Comparison of ENCODE assay signal across 21 cellular contexts in the genomic region with DNA sequence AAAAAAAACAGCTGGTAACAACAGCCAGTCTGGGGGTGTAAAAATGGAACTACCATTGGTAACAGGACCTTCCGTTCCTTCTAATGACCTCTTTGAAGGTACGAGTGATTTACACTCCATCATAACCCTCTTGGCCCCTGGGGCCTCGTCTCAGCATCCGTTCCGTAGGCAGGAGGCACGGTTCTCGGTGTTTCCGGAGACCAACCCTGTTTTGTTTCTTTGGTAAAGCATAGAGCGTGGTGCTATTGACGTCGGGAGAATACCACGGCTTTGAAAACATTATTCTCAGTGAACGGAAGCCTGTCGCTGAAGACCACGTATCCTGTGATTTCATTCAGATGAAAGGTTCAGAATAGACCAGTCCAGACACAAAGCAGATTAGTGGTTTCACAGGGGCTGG.
"Had no signal": no experiment of that assay in that cellular context is flagged by ENCODE, and none has a peak within 500 bp of the region (broad histone marks: within the 10 kb centered on the region; RNA-seq: fewer than 3 reads in every experiment).

No MANE protein-coding gene starts in this region.

- H3K4me1 Mint-ChIP-seq: central memory CD8-positive, alpha-beta T cell; mesothelial cell of epicardium; naive B cell had no signal

- H3K36me3 Mint-ChIP-seq: mesothelial cell of epicardium, naive B cell had no signal

- ATAC-seq: activated CD4-positive, alpha-beta T cell treated with anti-CD3 and anti-CD28 coated beads for 36 hours; gastrocnemius medialis; left cardiac atrium; pancreas had no signal

- H3K27ac ChIP-seq: gastrocnemius medialis, hepatocyte, pancreas, prostate gland, testis, transverse colon had no signal

- H3K4me2 ChIP-seq: hepatocyte had no signal

- H3K27me3 ChIP-seq: gastrocnemius medialis, hepatocyte, testis, transverse colon had no signal

- H3K9me3 ChIP-seq: gastrocnemius medialis, pancreas, prostate gland, testis, transverse colon had no signal

- H3K79me2 ChIP-seq: hepatocyte had no signal

- H3K27me3 Mint-ChIP-seq: dendritic cell treated with granulocyte-macrophage colony-stimulating factor and Interleukin-4, amounts not matched to agents 40 ng/mL and 50 ng/mL, for 4 days had no signal

- DNase-seq: activated CD4-positive, alpha-beta T cell treated with anti-CD3 and anti-CD28 coated beads for 36 hours; activated CD4-positive, CD25-positive, alpha-beta regulatory T cell; activated CD8-positive, alpha-beta memory T cell treated with anti-CD3 and anti-CD28 coated beads for 24 hours; activated T-cell treated with anti-CD3 and anti-CD28 coated beads, Interleukin-2, amount 50 U/mL, for 24 hours; anterior cingulate cortex; effector CD8-positive, alpha-beta T cell; gastrocnemius medialis; left cardiac atrium; naive B cell; pancreas; retina; T-helper 1 cell; testis; transverse colon had no signal

- H3K9me3 Mint-ChIP-seq: activated T-cell treated with anti-CD3 and anti-CD28 coated beads, Interleukin-2, amount 50 U/mL, for 24 hours; central memory CD8-positive, alpha-beta T cell had no signal

- H2AFZ ChIP-seq: hepatocyte had no signal

- H3K4me1 ChIP-seq: gastrocnemius medialis, pancreas, prostate gland, testis, transverse colon had no signal

- H3K4me3 Mint-ChIP-seq: activated CD4-positive, alpha-beta T cell treated with anti-CD3 and anti-CD28 coated beads for 36 hours; activated naive CD8-positive, alpha-beta T cell; activated T-cell treated with anti-CD3 and anti-CD28 coated beads, Interleukin-2, amount 50 U/mL, for 24 hours; central memory CD8-positive, alpha-beta T cell; dendritic cell treated with granulocyte-macrophage colony-stimulating factor and Interleukin-4, amounts not matched to agents 40 ng/mL and 50 ng/mL, for 4 days; mesothelial cell of epicardium; T-helper 2 cell treated with Interferon-gamma antibody and Interleukin-4, amounts not matched to agents 5 μg/mL and 100 μg/mL, for 36 hours had no signal

- H3K27ac Mint-ChIP-seq: activated CD4-positive, alpha-beta T cell treated with anti-CD3 and anti-CD28 coated beads for 36 hours; activated naive CD8-positive, alpha-beta T cell; activated T-cell treated with anti-CD3 and anti-CD28 coated beads, Interleukin-2, amount 50 U/mL, for 24 hours; dendritic cell treated with granulocyte-macrophage colony-stimulating factor and Interleukin-4, amounts not matched to agents 40 ng/mL and 50 ng/mL, for 4 days; mesothelial cell of epicardium; T-helper 2 cell treated with Interferon-gamma antibody and Interleukin-4, amounts not matched to agents 5 μg/mL and 100 μg/mL, for 36 hours had no signal
